16 cellular contexts compared by ENCODE assay signal in the genomic region with DNA sequence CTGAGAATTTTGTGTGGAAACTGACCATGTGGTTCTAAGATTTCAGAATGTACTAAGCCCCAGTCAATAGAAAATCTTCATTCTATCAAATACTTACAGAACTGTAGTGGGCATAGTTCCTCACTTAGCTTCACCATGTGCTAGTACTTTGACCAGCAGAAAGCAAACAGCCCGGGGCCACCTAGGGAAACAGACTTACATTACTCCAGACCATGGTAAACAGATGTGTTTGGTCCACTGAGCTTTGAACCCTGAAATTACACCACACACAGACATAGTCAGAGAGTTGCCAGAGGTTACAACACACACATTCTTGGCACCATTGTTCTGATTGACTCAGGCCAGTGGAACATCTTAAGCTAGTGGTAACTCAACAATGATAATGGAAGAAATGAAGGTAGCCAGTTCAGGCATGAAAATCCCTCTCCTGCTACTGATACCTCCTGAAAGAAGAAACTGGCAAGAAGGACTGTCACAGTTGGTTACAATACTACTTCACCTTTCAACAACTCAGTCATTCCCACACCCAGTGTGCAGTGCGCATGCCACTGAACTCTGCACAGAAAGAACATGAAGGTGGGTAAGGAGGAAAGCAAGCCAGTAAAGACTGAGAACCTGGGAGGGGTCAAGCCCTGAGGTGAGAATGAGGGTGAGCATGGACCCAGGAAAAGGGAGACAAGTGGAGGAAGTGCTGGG. TPM values are rescaled to one million over a fixed set of nuclear protein-coding genes. Genes with fewer than 3 reads are reported as not detected.
DNase-seq lines count a peak whose midpoint lies in the region; ATAC-seq and TF ChIP-seq lines count a peak whose summit lies in the region.
"Had no signal": no experiment of that assay in that cellular context is flagged by ENCODE, and none has a peak within 500 bp of the region (broad histone marks: within the 10 kb centered on the region; RNA-seq: fewer than 3 reads in every experiment).

No MANE protein-coding gene starts in this region.

- H3K27ac Mint-ChIP-seq in WTC11: no peak overlapping the region
- H3K27ac Mint-ChIP-seq: CD4-positive, CD25-positive, alpha-beta regulatory T cell had no signal

- ATAC-seq in WTC11: no peak
- ATAC-seq in gastrocnemius medialis: peak; percentile 91 to 92
- no peak for ATAC-seq in HG02840 (IDR thresholded peaks at IDR 0.05; ENCODE audit: low FRiP score, unreplicated experiment)
- ATAC-seq: SK-N-SH treated with all-trans-retinoic acid at 6 μM for 48 hours had no signal

- no peaks in the 10 kb centered on the region for H3K9me3 ChIP-seq in gastrocnemius medialis
- H3K9me3 ChIP-seq: thoracic aorta had no signal

- no peak overlapping the region for H3K4me3 ChIP-seq in foreskin fibroblast (ENCODE audit: low read depth in 1 of 2, low read length in 2 of 2)
- H3K4me3 ChIP-seq in gastrocnemius medialis: no peak overlapping the region
- H3K4me3 ChIP-seq: thoracic aorta had no signal

- DNase-seq in GM04504 (ENCODE audit: low read depth): peak; percentile 87
- no peak for DNase-seq in WTC11 (ENCODE audit: low spot score)
- DNase-seq in foreskin fibroblast: peak; percentile 88 to 94
- DNase-seq in gastrocnemius medialis: peak; percentile 31 to 54
- no peak for DNase-seq in NOMO-1 treated with dmso at 0.1 percent for 144 hours (lab: John Stamatoyannopoulos, UW; ENCODE audit: unreplicated experiment)
- no peak for DNase-seq in effector CD8-positive, alpha-beta T cell (lab: John Stamatoyannopoulos, UW)
- DNase-seq: CD4-positive, CD25-positive, alpha-beta regulatory T cell; effector memory CD4-positive, alpha-beta T cell; MV-4-11; stimulated activated CD8-positive, alpha-beta memory T cell treated with anti-CD3 and anti-CD28 coated beads, Interleukin-4, amount 100 ng/mL, for 48 hours had no signal

- CTCF ChIA-PET in WTC11 (lab: Charles Lee): interaction anchor here (1.6 kb wide), 1 partner anchor 84 kb away, joined by 5 read pairs; no protein-coding TSS in a partner anchor

- intact Hi-C loops in gastrocnemius medialis (cut with DNase I; ENCODE audit: low total_unique reads): no loop called here

- H3K27ac ChIP-seq in gastrocnemius medialis: no peak overlapping the region
- H3K27ac ChIP-seq: thoracic aorta had no signal

- H3K9me3 Mint-ChIP-seq in WTC11: peaks cover 6% of the 10 kb centered on the region

- no peak overlapping the region for H3K4me3 Mint-ChIP-seq in WTC11
- H3K4me3 Mint-ChIP-seq: CD4-positive, CD25-positive, alpha-beta regulatory T cell had no signal

- peaks cover 25% of the 10 kb centered on the region for H3K4me1 Mint-ChIP-seq in WTC11
- H3K4me1 Mint-ChIP-seq: CD4-positive, CD25-positive, alpha-beta regulatory T cell had no signal

- in situ Hi-C loops in gastrocnemius medialis (cut with MboI; ENCODE audit: low sequenced_read_pairs in 4 of 4): no loop called here

- POLR2A ChIA-PET in WTC11 (lab: Charles Lee): no interaction called here

- TF ChIP-seq POLR2A in gastrocnemius medialis (IDR thresholded peaks at IDR 0.05): no peak

- peaks cover 0 to 4% of the 10 kb centered on the region in 2 donors for H3K4me1 ChIP-seq in gastrocnemius medialis

- no peaks in the 10 kb centered on the region for H3K36me3 Mint-ChIP-seq in WTC11
- H3K36me3 Mint-ChIP-seq: CD4-positive, CD25-positive, alpha-beta regulatory T cell had no signal

- no peak for TF ChIP-seq CTCF in WTC11 (IDR thresholded peaks at IDR 0.05)
- no peak for TF ChIP-seq CTCF in foreskin fibroblast (IDR thresholded peaks at IDR 0.05; ENCODE audit: low read depth, low read length)
- TF ChIP-seq CTCF in gastrocnemius medialis (IDR thresholded peaks at IDR 0.05 in 4 of 5, conservative IDR thresholded peaks at IDR 0.05 in 1 of 5): no peak

- H3K27me3 Mint-ChIP-seq in WTC11 (ENCODE audit: low read depth): peaks cover 12% of the 10 kb centered on the region

- no peaks in the 10 kb centered on the region for H3K27me3 ChIP-seq in gastrocnemius medialis

- no peaks in the 10 kb centered on the region for H3K36me3 ChIP-seq in gastrocnemius medialis
- H3K36me3 ChIP-seq: thoracic aorta had no signal

TF ChIP-seq in WTC11, 78 proteins besides CTCF, POLR2A, EP300 and RAD21:
- no peak for TF ChIP-seq PRRX2 (CRISPR knock-in tag; IDR thresholded peaks at IDR 0.05)
- peak; percentile 98 for TF ChIP-seq GABPB1 (CRISPR knock-in tag; IDR thresholded peaks at IDR 0.05)

RNA-seq across cellular contexts. Expression of gene LECT2, which starts 18.7 kb away (rescaled TPM):
- total RNA-seq in WTC11 (2021): not detected in 3 replicates
- total RNA-seq in gastrocnemius medialis: not detected
- total RNA-seq: CD4-positive, CD25-positive, alpha-beta regulatory T cell; HT1080; kidney epithelial cell; pulmonary artery endothelial cell; thoracic aorta had no signal

RNA-seq across cellular contexts. Expression of gene TGFBI, which starts 55.3 kb away (rescaled TPM):
- 7.2 to 9.1 TPM (median 7.8 TPM) in 3 replicates for total RNA-seq in WTC11 (2021)
- 10 to 100 TPM; 38.4 to 48.0 (median 40.0) TPM for total RNA-seq in gastrocnemius medialis

Comparison
In these comparisons a context has a peak if more than half of its experiments do, and no peak if none do; other contexts are left out.
1. DNase-seq: peak in GM04504 (single experiment), foreskin fibroblast (2 of 2) and gastrocnemius medialis (2 of 2); none in WTC11 (single experiment), NOMO-1 treated with dmso at 0.1 percent for 144 hours (single experiment) and effector CD8-positive, alpha-beta T cell (single experiment).
2. ATAC-seq: peak in gastrocnemius medialis (2 of 2); none in WTC11 (single experiment) and HG02840 (single experiment).